ENCODE assay signal across 19 cellular contexts in the genomic region with DNA sequence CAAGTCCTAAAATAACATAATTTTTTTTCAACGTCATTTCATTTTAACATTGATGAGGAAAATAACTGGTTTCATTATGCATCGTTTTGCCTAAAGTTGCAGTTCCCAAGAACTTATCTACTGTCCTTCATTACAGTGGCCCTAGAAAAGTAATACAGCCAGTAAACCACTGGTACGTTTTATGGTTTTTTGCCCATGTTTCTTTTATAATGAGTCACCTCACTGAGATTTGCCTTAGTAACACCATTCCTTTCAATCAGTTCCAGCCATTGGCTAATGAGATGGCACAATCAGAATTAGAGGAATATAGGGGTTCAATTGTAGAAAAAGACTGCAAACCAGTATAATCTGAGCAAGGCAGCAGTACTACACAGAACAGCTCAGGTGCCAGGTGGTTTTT.
"Had no signal": no experiment of that assay in that cellular context is flagged by ENCODE, and none has a peak within 500 bp of the region (broad histone marks: within the 10 kb centered on the region; RNA-seq: fewer than 3 reads in every experiment).

No MANE protein-coding gene starts in this region.

- H3K36me3 ChIP-seq: esophagus muscularis mucosa, lower lobe of right lung, ovary, vagina had no signal

- H3K4me1 ChIP-seq: esophagus muscularis mucosa, lower lobe of right lung, psoas muscle, vagina had no signal

- H2AFZ ChIP-seq: hepatocyte had no signal

- H3K9me3 ChIP-seq: esophagus muscularis mucosa, lower lobe of right lung, ovary, psoas muscle, vagina had no signal

- H3K4me3 ChIP-seq: esophagus muscularis mucosa, hepatocyte, lower lobe of right lung, ovary, psoas muscle, vagina had no signal

- H3K4me1 Mint-ChIP-seq: naive thymus-derived CD8-positive, alpha-beta T cell had no signal

- H3K4me2 ChIP-seq: hepatocyte had no signal

- H3K27me3 ChIP-seq: esophagus muscularis mucosa, hepatocyte, ovary, vagina had no signal

- H3K79me2 ChIP-seq: hepatocyte had no signal

- H3K36me3 Mint-ChIP-seq: naive thymus-derived CD8-positive, alpha-beta T cell had no signal

- H3K27ac Mint-ChIP-seq: naive thymus-derived CD8-positive, alpha-beta T cell; stimulated activated naive CD8-positive, alpha-beta T cell treated with anti-CD3 and anti-CD28 coated beads, Interleukin-15, Interleukin-2, amounts not matched to agents 100 ng/mL and 50 ng/mL, for 24 hours had no signal

- H3K27ac ChIP-seq: esophagus muscularis mucosa, hepatocyte, lower lobe of right lung, ovary, psoas muscle, vagina had no signal

- DNase-seq: activated CD4-positive, alpha-beta T cell treated with anti-CD3 and anti-CD28 coated beads, Interleukin-2, amount 50 U/mL, for 1 hour; activated CD8-positive, alpha-beta memory T cell treated with anti-CD3 and anti-CD28 coated beads, Interleukin-2, amount 50 U/mL, for 4 hours; activated effector memory CD4-positive, alpha-beta T cell treated with Interleukin-2 at 50 U/mL for 16 hours; activated naive CD4-positive, alpha-beta T cell treated with anti-CD3 and anti-CD28 coated beads, Interleukin-2, amount 50 U/mL, for 16 hours; activated T-cell treated with anti-CD3 and anti-CD28 coated beads, Interleukin-2, amount 50 U/mL, for 4 hours; dermis blood vessel endothelial cell; effector memory CD4-positive, alpha-beta T cell; foreskin fibroblast; lower lobe of right lung; naive thymus-derived CD8-positive, alpha-beta T cell; ovary; psoas muscle; right cardiac atrium; T1000; trophoblast cell had no signal

- H3K4me3 Mint-ChIP-seq: activated T-cell treated with anti-CD3 and anti-CD28 coated beads, Interleukin-2, amount 50 U/mL, for 4 hours; naive thymus-derived CD8-positive, alpha-beta T cell; stimulated activated naive CD8-positive, alpha-beta T cell treated with anti-CD3 and anti-CD28 coated beads, Interleukin-15, Interleukin-2, amounts not matched to agents 100 ng/mL and 50 ng/mL, for 24 hours had no signal

- H3K27me3 Mint-ChIP-seq: stimulated activated naive CD8-positive, alpha-beta T cell treated with anti-CD3 and anti-CD28 coated beads, Interleukin-15, Interleukin-2, amounts not matched to agents 100 ng/mL and 50 ng/mL, for 24 hours had no signal

- ATAC-seq: activated T-cell treated with anti-CD3 and anti-CD28 coated beads, Interleukin-2, amount 50 U/mL, for 4 hours; lower lobe of right lung; naive thymus-derived CD8-positive, alpha-beta T cell; psoas muscle; right cardiac atrium had no signal
